In genomic region chr10:32851301-32851700, GRCh38 we compare ENCODE assay signal across 30 cellular contexts.
"Had no signal": no experiment of that assay in that cellular context is flagged by ENCODE, and none has a peak within 500 bp of the region (broad histone marks: within the 10 kb centered on the region; RNA-seq: fewer than 3 reads in every experiment).

No MANE protein-coding gene starts in this region.

- H3K9me3 ChIP-seq: esophagus squamous epithelium had no signal

- H3K4me1 Mint-ChIP-seq: activated CD4-positive, alpha-beta T cell treated with anti-CD3 and anti-CD28 coated beads for 36 hours; activated CD4-positive, alpha-beta T cell treated with anti-CD3 and anti-CD28 coated beads, Interleukin-2, amount 10 ng/mL, durations not matched to agents 24 days and 14 days; activated naive CD8-positive, alpha-beta T cell treated with anti-CD3 and anti-CD28 coated beads for 36 hours; activated naive CD8-positive, alpha-beta T cell treated with anti-CD3 and anti-CD28 coated beads, Interleukin-2, amount 50 U/mL, for 24 hours had no signal

- DNase-seq: activated CD4-positive, alpha-beta memory T cell treated with anti-CD3 and anti-CD28 coated beads, Interleukin-2, amount 10 ng/mL, durations not matched to agents 7 days and 5 days; activated CD4-positive, alpha-beta T cell treated with anti-CD3 and anti-CD28 coated beads for 36 hours; activated CD4-positive, alpha-beta T cell treated with anti-CD3 and anti-CD28 coated beads, Interleukin-2, amount 10 ng/mL, durations not matched to agents 24 days and 14 days; activated CD4-positive, alpha-beta T cell treated with anti-CD3 and anti-CD28 coated beads, Interleukin-2, amount 50 U/mL, for 4 hours; activated CD4-positive, CD25-positive, alpha-beta regulatory T cell; activated CD4-positive, CD25-positive, alpha-beta regulatory T cell treated with anti-CD3 and anti-CD28 coated beads, Interleukin-2, amount 50 U/mL, for 72 hours; activated CD8-positive, alpha-beta memory T cell treated with anti-CD3 and anti-CD28 coated beads, Interleukin-2, amount 50 U/mL, for 48 hours; activated gamma-delta T cell; activated naive CD4-positive, alpha-beta T cell; activated naive CD4-positive, alpha-beta T cell treated with anti-CD3 and anti-CD28 coated beads, Interleukin-2, amount 50 U/mL, for 16 hours; activated naive CD8-positive, alpha-beta T cell treated with anti-CD3 and anti-CD28 coated beads for 36 hours; activated naive CD8-positive, alpha-beta T cell treated with anti-CD3 and anti-CD28 coated beads, Interleukin-2, amount 50 U/mL, for 24 hours; activated T-cell treated with anti-CD3 and anti-CD28 coated beads for 4 hours; activated T-cell treated with anti-CD3 and anti-CD28 coated beads, Interleukin-2, amount 50 U/mL, for 24 hours; activated T-cell treated with anti-CD3 and anti-CD28 coated beads, Interleukin-2, amount 50 U/mL, for 72 hours; amniotic stem cell; anterior cingulate cortex; brain microvascular endothelial cell; central memory CD4-positive, alpha-beta T cell; cerebellar nuclear complex; cortex of kidney; dermis blood vessel endothelial cell; effector CD4-positive, alpha-beta T cell; effector memory CD8-positive, alpha-beta T cell; esophagus squamous epithelium; head of caudate nucleus had no signal

- H3K4me3 ChIP-seq: esophagus squamous epithelium had no signal

- H3K27ac ChIP-seq: brain microvascular endothelial cell, epithelial cell of prostate, esophagus squamous epithelium had no signal

- H3K4me1 ChIP-seq: esophagus squamous epithelium had no signal

- FAIRE-seq: astrocyte, bronchial epithelial cell, endothelial cell of umbilical vein had no signal

- H3K27ac Mint-ChIP-seq: activated CD4-positive, alpha-beta memory T cell treated with anti-CD3 and anti-CD28 coated beads, Interleukin-2, amount 10 ng/mL, durations not matched to agents 7 days and 5 days; activated CD4-positive, alpha-beta T cell treated with anti-CD3 and anti-CD28 coated beads for 36 hours; activated CD4-positive, alpha-beta T cell treated with anti-CD3 and anti-CD28 coated beads, Interleukin-2, amount 10 ng/mL, durations not matched to agents 24 days and 14 days; activated naive CD8-positive, alpha-beta T cell treated with anti-CD3 and anti-CD28 coated beads for 36 hours; activated naive CD8-positive, alpha-beta T cell treated with anti-CD3 and anti-CD28 coated beads, Interleukin-2, amount 50 U/mL, for 24 hours; activated T-cell treated with anti-CD3 and anti-CD28 coated beads, Interleukin-2, amount 50 U/mL, for 24 hours; activated T-cell treated with anti-CD3 and anti-CD28 coated beads, Interleukin-2, amount 50 U/mL, for 72 hours; effector memory CD8-positive, alpha-beta T cell had no signal

- H3K36me3 ChIP-seq: brain microvascular endothelial cell, esophagus squamous epithelium had no signal

- H3K27me3 Mint-ChIP-seq: activated CD4-positive, alpha-beta memory T cell treated with anti-CD3 and anti-CD28 coated beads, Interleukin-2, amount 10 ng/mL, durations not matched to agents 7 days and 5 days; activated CD4-positive, alpha-beta T cell treated with anti-CD3 and anti-CD28 coated beads for 36 hours; activated CD4-positive, alpha-beta T cell treated with anti-CD3 and anti-CD28 coated beads, Interleukin-2, amount 10 ng/mL, durations not matched to agents 24 days and 14 days; activated naive CD8-positive, alpha-beta T cell treated with anti-CD3 and anti-CD28 coated beads for 36 hours; activated naive CD8-positive, alpha-beta T cell treated with anti-CD3 and anti-CD28 coated beads, Interleukin-2, amount 50 U/mL, for 24 hours; activated T-cell treated with anti-CD3 and anti-CD28 coated beads, Interleukin-2, amount 50 U/mL, for 24 hours; effector memory CD8-positive, alpha-beta T cell had no signal

- H3K27me3 ChIP-seq: brain microvascular endothelial cell, esophagus squamous epithelium had no signal

- H3K9me3 Mint-ChIP-seq: activated CD4-positive, alpha-beta memory T cell treated with anti-CD3 and anti-CD28 coated beads, Interleukin-2, amount 10 ng/mL, durations not matched to agents 7 days and 5 days; activated CD4-positive, alpha-beta T cell treated with anti-CD3 and anti-CD28 coated beads, Interleukin-2, amount 10 ng/mL, durations not matched to agents 24 days and 14 days; activated naive CD8-positive, alpha-beta T cell treated with anti-CD3 and anti-CD28 coated beads for 36 hours; activated naive CD8-positive, alpha-beta T cell treated with anti-CD3 and anti-CD28 coated beads, Interleukin-2, amount 50 U/mL, for 24 hours; activated T-cell treated with anti-CD3 and anti-CD28 coated beads, Interleukin-2, amount 50 U/mL, for 24 hours; activated T-cell treated with anti-CD3 and anti-CD28 coated beads, Interleukin-2, amount 50 U/mL, for 72 hours; effector memory CD8-positive, alpha-beta T cell had no signal

- H3K4me3 Mint-ChIP-seq: activated CD4-positive, alpha-beta memory T cell treated with anti-CD3 and anti-CD28 coated beads, Interleukin-2, amount 10 ng/mL, durations not matched to agents 7 days and 5 days; activated CD4-positive, alpha-beta T cell treated with anti-CD3 and anti-CD28 coated beads for 36 hours; activated CD4-positive, alpha-beta T cell treated with anti-CD3 and anti-CD28 coated beads, Interleukin-2, amount 10 ng/mL, durations not matched to agents 24 days and 14 days; activated naive CD8-positive, alpha-beta T cell treated with anti-CD3 and anti-CD28 coated beads for 36 hours; activated naive CD8-positive, alpha-beta T cell treated with anti-CD3 and anti-CD28 coated beads, Interleukin-2, amount 50 U/mL, for 24 hours; activated T-cell treated with anti-CD3 and anti-CD28 coated beads, Interleukin-2, amount 50 U/mL, for 24 hours; activated T-cell treated with anti-CD3 and anti-CD28 coated beads, Interleukin-2, amount 50 U/mL, for 72 hours; effector memory CD8-positive, alpha-beta T cell had no signal
